ENCODE assay signal across 1 cellular context in the genomic region with DNA sequence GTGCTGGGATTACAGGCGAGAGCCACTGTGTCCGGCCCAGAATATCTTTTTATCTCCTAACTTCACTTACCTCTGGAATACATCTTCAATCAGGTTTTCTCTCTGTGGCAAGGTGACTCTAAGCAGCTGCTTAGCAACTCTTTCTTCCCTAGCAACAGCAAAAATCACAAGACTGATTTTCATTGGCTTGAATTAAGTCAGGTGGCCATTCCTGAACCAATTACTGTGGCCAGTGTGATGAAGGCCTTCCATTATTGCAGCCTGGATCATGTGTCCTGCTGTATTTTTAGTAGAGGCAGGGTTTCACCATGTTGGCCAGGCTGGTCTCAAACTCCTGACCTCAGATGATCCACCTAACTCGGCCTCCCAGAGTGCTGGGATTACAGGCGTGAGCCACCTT.
TF ChIP-seq lines count a peak whose summit lies in the region.

No MANE protein-coding gene starts in this region.

TF ChIP-seq in GM12878, 131 proteins besides CTCF, POLR2A, EP300 and RAD21:
- TF ChIP-seq HCFC1 (IDR thresholded peaks at IDR 0.05; ENCODE audit: low read length), result no peak
- TF ChIP-seq RAD51 (IDR thresholded peaks at IDR 0.05), result peak; percentile 60; the same call in 1 of the 2 replicates
- 0 out of 2 replicates have a peak, but pooled peaks have one; percentile 38 for TF ChIP-seq CREB1 (IDR thresholded peaks at IDR 0.05; ENCODE audit: low read depth)
- TF ChIP-seq ZNF384 (IDR thresholded peaks at IDR 0.05; ENCODE audit: borderline replicate concordance, low read depth, low read length), result no peak
- peak; percentile 17 for TF ChIP-seq FOS (IDR thresholded peaks at IDR 0.05; ENCODE audit: borderline replicate concordance, extremely low read depth, insufficient read length)
- TF ChIP-seq, protein P1, sequence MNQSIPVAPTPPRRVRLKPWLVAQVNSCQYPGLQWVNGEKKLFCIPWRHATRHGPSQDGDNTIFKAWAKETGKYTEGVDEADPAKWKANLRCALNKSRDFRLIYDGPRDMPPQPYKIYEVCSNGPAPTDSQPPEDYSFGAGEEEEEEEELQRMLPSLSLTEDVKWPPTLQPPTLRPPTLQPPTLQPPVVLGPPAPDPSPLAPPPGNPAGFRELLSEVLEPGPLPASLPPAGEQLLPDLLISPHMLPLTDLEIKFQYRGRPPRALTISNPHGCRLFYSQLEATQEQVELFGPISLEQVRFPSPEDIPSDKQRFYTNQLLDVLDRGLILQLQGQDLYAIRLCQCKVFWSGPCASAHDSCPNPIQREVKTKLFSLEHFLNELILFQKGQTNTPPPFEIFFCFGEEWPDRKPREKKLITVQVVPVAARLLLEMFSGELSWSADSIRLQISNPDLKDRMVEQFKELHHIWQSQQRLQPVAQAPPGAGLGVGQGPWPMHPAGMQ (IDR thresholded peaks at IDR 0.05; ENCODE audit: borderline replicate concordance), result no peak
- TF ChIP-seq, protein P2, sequence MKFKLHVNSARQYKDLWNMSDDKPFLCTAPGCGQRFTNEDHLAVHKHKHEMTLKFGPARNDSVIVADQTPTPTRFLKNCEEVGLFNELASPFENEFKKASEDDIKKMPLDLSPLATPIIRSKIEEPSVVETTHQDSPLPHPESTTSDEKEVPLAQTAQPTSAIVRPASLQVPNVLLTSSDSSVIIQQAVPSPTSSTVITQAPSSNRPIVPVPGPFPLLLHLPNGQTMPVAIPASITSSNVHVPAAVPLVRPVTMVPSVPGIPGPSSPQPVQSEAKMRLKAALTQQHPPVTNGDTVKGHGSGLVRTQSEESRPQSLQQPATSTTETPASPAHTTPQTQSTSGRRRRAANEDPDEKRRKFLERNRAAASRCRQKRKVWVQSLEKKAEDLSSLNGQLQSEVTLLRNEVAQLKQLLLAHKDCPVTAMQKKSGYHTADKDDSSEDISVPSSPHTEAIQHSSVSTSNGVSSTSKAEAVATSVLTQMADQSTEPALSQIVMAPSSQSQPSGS (IDR thresholded peaks at IDR 0.05; ENCODE audit: low read length), result no peak
- TF ChIP-seq TCF3 (IDR thresholded peaks at IDR 0.05; ENCODE audit: borderline replicate concordance, insufficient read depth, low read depth, low read length), result no peak
- TF ChIP-seq, protein P3, sequence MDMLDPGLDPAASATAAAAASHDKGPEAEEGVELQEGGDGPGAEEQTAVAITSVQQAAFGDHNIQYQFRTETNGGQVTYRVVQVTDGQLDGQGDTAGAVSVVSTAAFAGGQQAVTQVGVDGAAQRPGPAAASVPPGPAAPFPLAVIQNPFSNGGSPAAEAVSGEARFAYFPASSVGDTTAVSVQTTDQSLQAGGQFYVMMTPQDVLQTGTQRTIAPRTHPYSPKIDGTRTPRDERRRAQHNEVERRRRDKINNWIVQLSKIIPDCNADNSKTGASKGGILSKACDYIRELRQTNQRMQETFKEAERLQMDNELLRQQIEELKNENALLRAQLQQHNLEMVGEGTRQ (IDR thresholded peaks at IDR 0.05; ENCODE audit: borderline replicate concordance, low read depth, low read length), result peak; percentile 33; the same call in 1 of the 2 replicates
- TF ChIP-seq ETV6 (conservative IDR thresholded peaks at IDR 0.05 in 1 of 2, IDR thresholded peaks at IDR 0.05 in 1 of 2; ENCODE audit: borderline replicate concordance in 1 of 2, low read depth in 1 of 2), result no peak
- TF ChIP-seq, protein P4, sequence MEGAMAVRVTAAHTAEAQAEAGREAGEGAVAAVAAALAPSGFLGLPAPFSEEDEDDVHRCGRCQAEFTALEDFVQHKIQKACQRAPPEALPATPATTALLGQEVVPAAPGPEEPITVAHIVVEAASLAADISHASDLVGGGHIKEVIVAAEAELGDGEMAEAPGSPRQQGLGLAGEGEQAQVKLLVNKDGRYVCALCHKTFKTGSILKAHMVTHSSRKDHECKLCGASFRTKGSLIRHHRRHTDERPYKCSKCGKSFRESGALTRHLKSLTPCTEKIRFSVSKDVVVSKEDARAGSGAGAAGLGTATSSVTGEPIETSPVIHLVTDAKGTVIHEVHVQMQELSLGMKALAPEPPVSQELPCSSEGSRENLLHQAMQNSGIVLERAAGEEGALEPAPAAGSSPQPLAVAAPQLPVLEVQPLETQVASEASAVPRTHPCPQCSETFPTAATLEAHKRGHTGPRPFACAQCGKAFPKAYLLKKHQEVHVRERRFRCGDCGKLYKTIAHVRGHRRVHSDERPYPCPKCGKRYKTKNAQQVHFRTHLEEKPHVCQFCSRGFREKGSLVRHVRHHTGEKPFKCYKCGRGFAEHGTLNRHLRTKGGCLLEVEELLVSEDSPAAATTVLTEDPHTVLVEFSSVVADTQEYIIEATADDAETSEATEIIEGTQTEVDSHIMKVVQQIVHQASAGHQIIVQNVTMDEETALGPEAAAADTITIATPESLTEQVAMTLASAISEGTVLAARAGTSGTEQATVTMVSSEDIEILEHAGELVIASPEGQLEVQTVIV (IDR thresholded peaks at IDR 0.05; ENCODE audit: borderline replicate concordance, partially characterized antibody), result no peak
- 0 out of 2 replicates have a peak, but pooled peaks have one; percentile 33 for TF ChIP-seq CREM (IDR thresholded peaks at IDR 0.05; ENCODE audit: low read depth)
- TF ChIP-seq ZNF207 (IDR thresholded peaks at IDR 0.05; ENCODE audit: borderline replicate concordance), result no peak
- TF ChIP-seq, protein P5, sequence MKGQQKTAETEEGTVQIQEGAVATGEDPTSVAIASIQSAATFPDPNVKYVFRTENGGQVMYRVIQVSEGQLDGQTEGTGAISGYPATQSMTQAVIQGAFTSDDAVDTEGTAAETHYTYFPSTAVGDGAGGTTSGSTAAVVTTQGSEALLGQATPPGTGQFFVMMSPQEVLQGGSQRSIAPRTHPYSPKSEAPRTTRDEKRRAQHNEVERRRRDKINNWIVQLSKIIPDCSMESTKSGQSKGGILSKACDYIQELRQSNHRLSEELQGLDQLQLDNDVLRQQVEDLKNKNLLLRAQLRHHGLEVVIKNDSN (IDR thresholded peaks at IDR 0.05; ENCODE audit: borderline replicate concordance, extremely low read length, insufficient read depth, low read depth, low read length), result peak; percentile 70
- TF ChIP-seq ZNF622 (IDR thresholded peaks at IDR 0.05), result no peak
- TF ChIP-seq MTA2 (IDR thresholded peaks at IDR 0.05; ENCODE audit: low read depth), result no peak
- TF ChIP-seq, protein P6, sequence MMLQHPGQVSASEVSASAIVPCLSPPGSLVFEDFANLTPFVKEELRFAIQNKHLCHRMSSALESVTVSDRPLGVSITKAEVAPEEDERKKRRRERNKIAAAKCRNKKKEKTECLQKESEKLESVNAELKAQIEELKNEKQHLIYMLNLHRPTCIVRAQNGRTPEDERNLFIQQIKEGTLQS (IDR thresholded peaks at IDR 0.05; ENCODE audit: borderline replicate concordance, extremely low read depth, low read depth, low read length), result peak; percentile 23; the same call in 1 of the 2 replicates
- TF ChIP-seq YY1 (IDR thresholded peaks at IDR 0.05; ENCODE audit: low read depth, low read length), result 0 out of 2 replicates have a peak, but pooled peaks have one; percentile 38
- no peak for TF ChIP-seq STAT1 (conservative IDR thresholded peaks at IDR 0.05)
- TF ChIP-seq RFX5 (IDR thresholded peaks at IDR 0.05; ENCODE audit: low read depth, low read length), result peak; percentile 95
- no peak for TF ChIP-seq IKZF2 (IDR thresholded peaks at IDR 0.05)
- no peak for TF ChIP-seq KDM1A (IDR thresholded peaks at IDR 0.05; ENCODE audit: borderline replicate concordance)
